In the genomic region with DNA sequence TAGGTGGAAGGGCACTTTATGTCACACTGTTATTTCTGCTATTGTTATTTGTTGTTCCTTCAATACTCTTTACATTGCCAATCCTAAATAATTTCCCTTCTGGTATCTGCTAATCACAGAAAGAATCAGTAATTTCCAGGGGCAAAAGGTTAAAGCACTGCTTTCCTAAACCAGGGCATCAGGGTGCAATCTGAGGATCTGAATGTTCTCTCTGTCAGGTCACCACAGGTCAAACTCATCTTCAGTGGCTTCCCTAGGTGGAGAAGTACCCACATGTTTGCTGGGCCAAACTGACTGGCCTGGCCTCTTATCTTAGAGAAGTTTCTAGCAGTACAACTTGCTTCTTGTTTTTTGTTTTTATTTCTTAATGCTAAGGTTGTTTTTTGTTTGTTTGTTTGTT, we compare ENCODE assay signal across 14 cellular contexts.
A peak's percentile ranks its signal among the peaks of the same experiment; 100 is the strongest.
DNase-seq lines count a peak whose midpoint lies in the region; ATAC-seq and TF ChIP-seq lines count a peak whose summit lies in the region.
"Had no signal": no experiment of that assay in that cellular context is flagged by ENCODE, and none has a peak within 500 bp of the region (broad histone marks: within the 10 kb centered on the region; RNA-seq: fewer than 3 reads in every experiment).

No MANE protein-coding gene starts in this region.

- H3K9me3 ChIP-seq in BLaER1 (peaks cover 5% of the 10 kb centered on the region; the same call in 1 of the 2 replicates), neutrophil (no peaks in the 10 kb centered on the region)
- H3K9me3 ChIP-seq in CD8-positive, alpha-beta T cell (ENCODE audit: low read length) = no peaks in the 10 kb centered on the region

- intact Hi-C loops in CD8-positive, alpha-beta T cell (cut with DNase I, micrococcal nuclease) = loop anchor here (5.0 kb wide), 3 partner anchors 40 to 575 kb away; a partner anchor contains a TSS

- H3K4me1 ChIP-seq in BLaER1 = peaks cover 34% of the 10 kb centered on the region
- peaks cover 37% of the 10 kb centered on the region for H3K4me1 ChIP-seq in CD8-positive, alpha-beta T cell (ENCODE audit: insufficient read depth, low read length)
- peaks cover 0 to 3% of the 10 kb centered on the region in 2 experiments for H3K4me1 ChIP-seq in neutrophil (ENCODE audit: control insufficient read depth in 1 of 2, insufficient read depth in 1 of 2, low read depth in 1 of 2, low read length in 1 of 2)

- H3K27ac Mint-ChIP-seq in CD8-positive, alpha-beta T cell = peak overlapping the region; percentile 92
- H3K27ac Mint-ChIP-seq in activated naive CD8-positive, alpha-beta T cell treated with anti-CD3 and anti-CD28 coated beads for 36 hours = peak overlapping the region; percentile 86

- peaks cover 23% of the 10 kb centered on the region for H3K36me3 Mint-ChIP-seq in CD8-positive, alpha-beta T cell
- H3K36me3 Mint-ChIP-seq in activated naive CD8-positive, alpha-beta T cell treated with anti-CD3 and anti-CD28 coated beads for 36 hours = peaks cover 12% of the 10 kb centered on the region

- POLR2A ChIA-PET in CD8-positive, alpha-beta T cell (lab: Charles Lee) = interaction anchor here (0.8 to 1.9 kb wide), 4 partner anchors 12 to 119 kb away, joined by 3 to 11 read pairs (median 5); no protein-coding TSS in a partner anchor
- POLR2A ChIA-PET in GM10248 (lab: Yijun Ruan, JAX) = no interaction called here

- no peak for ATAC-seq in CD8-positive, alpha-beta T cell
- ATAC-seq in activated CD4-positive, CD25-positive, alpha-beta regulatory T cell treated with anti-CD3 and anti-CD28 coated beads, Interleukin-2, amount 50 U/mL, for 24 hours = no peak
- ATAC-seq in GM18519 (IDR thresholded peaks at IDR 0.05; ENCODE audit: low FRiP score, unreplicated experiment) = no peak

- peak overlapping the region; percentile 70 for H3K4me2 ChIP-seq in BLaER1

- H3K9me3 Mint-ChIP-seq in CD8-positive, alpha-beta T cell = no peaks in the 10 kb centered on the region
- no peaks in the 10 kb centered on the region for H3K9me3 Mint-ChIP-seq in activated naive CD8-positive, alpha-beta T cell treated with anti-CD3 and anti-CD28 coated beads for 36 hours
- H3K9me3 Mint-ChIP-seq: activated naive CD4-positive, alpha-beta T cell treated with anti-CD3 and anti-CD28 coated beads, Interleukin-2, amount 50 U/mL, for 72 hours had no signal

- H3K36me3 ChIP-seq in BLaER1 (no peaks in the 10 kb centered on the region), neutrophil (peaks cover 42% of the 10 kb centered on the region)
- H3K36me3 ChIP-seq in CD8-positive, alpha-beta T cell (ENCODE audit: insufficient read depth, low read length) = peaks cover 18% of the 10 kb centered on the region

- no peak for TF ChIP-seq CTCF in CD8-positive, alpha-beta T cell (IDR thresholded peaks at IDR 0.05)
- TF ChIP-seq CTCF in neutrophil (IDR thresholded peaks at IDR 0.05) = no peak
- no peak for TF ChIP-seq CTCF in GM10248 (IDR thresholded peaks at IDR 0.05; ENCODE audit: control extremely low read depth, extremely low read depth, low read depth, missing control alignments)

- H3K9ac ChIP-seq in BLaER1 = 0 out of 2 replicates have a peak overlapping the region, but pooled peaks have one; percentile 67

- H4K20me1 ChIP-seq in BLaER1 = no peaks in the 10 kb centered on the region

- H3K27ac ChIP-seq in BLaER1 = peak overlapping the region; percentile 62
- H3K27ac ChIP-seq in CD8-positive, alpha-beta T cell (ENCODE audit: low read depth, low read length) = peak overlapping the region; percentile 42
- peak overlapping the region; percentile 60 for H3K27ac ChIP-seq in neutrophil

- DNase-seq in CD8-positive, alpha-beta T cell = no peak
- no peak for DNase-seq in activated naive CD8-positive, alpha-beta T cell treated with anti-CD3 and anti-CD28 coated beads for 36 hours
- DNase-seq in NCI-H510A treated with DMSO at 0.1 percent for 48 hours (lab: John Stamatoyannopoulos, UW) = no peak
- DNase-seq in GM10248 (ENCODE audit: extremely low spot score) = no peak
- DNase-seq: activated CD4-positive, alpha-beta T cell treated with anti-CD3 and anti-CD28 coated beads, Interleukin-2, amount 50 U/mL, for 1 hour; C1 segment of cervical spinal cord; mammary epithelial cell; NCI-H774; occipital lobe had no signal

- peak overlapping the region; percentile 82 for H3K4me3 Mint-ChIP-seq in CD8-positive, alpha-beta T cell
- H3K4me3 Mint-ChIP-seq in activated naive CD8-positive, alpha-beta T cell treated with anti-CD3 and anti-CD28 coated beads for 36 hours = peak overlapping the region; percentile 62

- no peaks in the 10 kb centered on the region for H3K27me3 Mint-ChIP-seq in CD8-positive, alpha-beta T cell (ENCODE audit: low read depth)
- H3K27me3 Mint-ChIP-seq in activated naive CD8-positive, alpha-beta T cell treated with anti-CD3 and anti-CD28 coated beads for 36 hours = no peaks in the 10 kb centered on the region

- H3K4me3 ChIP-seq in BLaER1 (no peak overlapping the region), neutrophil (ENCODE audit: low read depth in 1 of 2, low read length in 1 of 2) (no peak overlapping the region)
- H3K4me3 ChIP-seq in CD8-positive, alpha-beta T cell (ENCODE audit: low read depth, low read length) = peak overlapping the region; percentile 40

- H3K27me3 ChIP-seq in BLaER1 (no peaks in the 10 kb centered on the region), neutrophil (no peaks in the 10 kb centered on the region)
- H3K27me3 ChIP-seq in CD8-positive, alpha-beta T cell (ENCODE audit: insufficient read depth, low read length) = no peaks in the 10 kb centered on the region

- CTCF ChIA-PET in CD8-positive, alpha-beta T cell (lab: Charles Lee) = interaction anchor here (0.8 to 18.0 kb wide), 9 partner anchors 9 to 213 kb away, joined by 3 to 383 read pairs (median 4); no protein-coding TSS in a partner anchor
- CTCF ChIA-PET in GM10248 (lab: Yijun Ruan, JAX) = interaction anchor here (0.8 to 5.7 kb wide), 5 partner anchors 9 to 301 kb away, joined by 3 to 54 read pairs (median 3); no protein-coding TSS in a partner anchor

- peaks cover 56% of the 10 kb centered on the region for H3K4me1 Mint-ChIP-seq in CD8-positive, alpha-beta T cell (ENCODE audit: low read depth)
- peaks cover 48% of the 10 kb centered on the region for H3K4me1 Mint-ChIP-seq in activated naive CD8-positive, alpha-beta T cell treated with anti-CD3 and anti-CD28 coated beads for 36 hours
